ENCODE assay signal across 9 cellular contexts in genomic region chr1:202237052-202237451, GRCh38. TPM values are rescaled to one million over a fixed set of nuclear protein-coding genes. Genes with fewer than 3 reads are reported as not detected.
A peak's percentile ranks its signal among the peaks of the same experiment; 100 is the strongest.
DNase-seq lines count a peak whose midpoint lies in the region; ATAC-seq and TF ChIP-seq lines count a peak whose summit lies in the region.
"Had no signal": no experiment of that assay in that cellular context is flagged by ENCODE, and none has a peak within 500 bp of the region (broad histone marks: within the 10 kb centered on the region; RNA-seq: fewer than 3 reads in every experiment).

No MANE protein-coding gene starts in this region.

- no peak overlapping the region for H3K27ac Mint-ChIP-seq in naive thymus-derived CD4-positive, alpha-beta T cell

- CTCF ChIA-PET in RWPE1 (lab: Yijun Ruan, JAX) = interaction anchor here (0.6 to 2.5 kb wide), 18 partner anchors 9 to 1127 kb away, joined by 3 to 9 read pairs (median 5); no protein-coding TSS in a partner anchor
- CTCF ChIA-PET in naive thymus-derived CD4-positive, alpha-beta T cell (lab: Charles Lee) = interaction anchor here (0.7 to 1.3 kb wide), 3 partner anchors 12 to 404 kb away, joined by 3 to 7 read pairs (median 3); partner anchors contain the start of gene PTPN7

- peaks cover 0 to 7% (median 0%) of the 10 kb centered on the region in 7 donors for H3K4me1 Mint-ChIP-seq in naive thymus-derived CD4-positive, alpha-beta T cell

- TF ChIP-seq CTCF in RWPE1 (conservative IDR thresholded peaks at IDR 0.05; ENCODE audit: low read depth) (no peak; the same call in 1 of the 2 replicates), coronary artery (IDR thresholded peaks at IDR 0.05) (peak; percentile 22)

- no peaks in the 10 kb centered on the region for H3K27me3 ChIP-seq in naive thymus-derived CD4-positive, alpha-beta T cell (ENCODE audit: control insufficient read depth in 2 of 2, insufficient read depth in 2 of 2, low read length in 2 of 2)

- H3K27ac ChIP-seq in RWPE1 (peak overlapping the region; percentile 92), coronary artery (peak overlapping the region; percentile 78 to 96)
- H3K27ac ChIP-seq in naive thymus-derived CD4-positive, alpha-beta T cell (ENCODE audit: low read depth, low read length) = no peak overlapping the region

- POLR2A ChIA-PET in RWPE1 (lab: Yijun Ruan, JAX; ENCODE audit: low non-redundant PET) = no interaction called here
- POLR2A ChIA-PET in naive thymus-derived CD4-positive, alpha-beta T cell (lab: Charles Lee) = no interaction called here

- H3K4me1 ChIP-seq in naive thymus-derived CD4-positive, alpha-beta T cell (ENCODE audit: control insufficient read depth in 2 of 2, insufficient read depth in 2 of 2, low read length in 2 of 2) = no peaks in the 10 kb centered on the region

- peaks cover 4 to 33% (median 7%) of the 10 kb centered on the region in 5 donors for H3K27me3 Mint-ChIP-seq in naive thymus-derived CD4-positive, alpha-beta T cell

- H3K4me3 ChIP-seq in coronary artery = no peak overlapping the region
- no peak overlapping the region for H3K4me3 ChIP-seq in naive thymus-derived CD4-positive, alpha-beta T cell (ENCODE audit: low read length)

- ATAC-seq in HG03565 (IDR thresholded peaks at IDR 0.05; ENCODE audit: unreplicated experiment) = peak; percentile 40
- ATAC-seq in naive thymus-derived CD4-positive, alpha-beta T cell = peak; percentile 50

- H3K9me3 Mint-ChIP-seq in naive thymus-derived CD4-positive, alpha-beta T cell = no peaks in the 10 kb centered on the region
- H3K9me3 Mint-ChIP-seq: CD8-positive, alpha-beta memory T cell had no signal

- DNase-seq in NCI-H524 (lab: John Stamatoyannopoulos, UW) (peak; percentile 24 to 76), NCI-H524 treated with DMSO at 0.1 percent for 48 hours (lab: John Stamatoyannopoulos, UW) (no peak), RWPE1 (ENCODE audit: low spot score) (peak; percentile 83), coronary artery (ENCODE audit: low spot score) (peak; percentile 84), NCI-H774 (lab: John Stamatoyannopoulos, UW) (no peak), NCI-H2029 (lab: John Stamatoyannopoulos, UW) (no peak)
- no peak for DNase-seq in naive thymus-derived CD4-positive, alpha-beta T cell

- H3K36me3 Mint-ChIP-seq in naive thymus-derived CD4-positive, alpha-beta T cell = no peaks in the 10 kb centered on the region

- H3K36me3 ChIP-seq in naive thymus-derived CD4-positive, alpha-beta T cell (ENCODE audit: control insufficient read depth in 2 of 3, insufficient read depth in 3 of 3, low read length in 3 of 3) = no peaks in the 10 kb centered on the region

- no peaks in the 10 kb centered on the region for H3K9me3 ChIP-seq in naive thymus-derived CD4-positive, alpha-beta T cell (ENCODE audit: control insufficient read depth in 2 of 3, low read length in 3 of 3)

- H3K4me3 Mint-ChIP-seq in naive thymus-derived CD4-positive, alpha-beta T cell = no peak overlapping the region
- H3K4me3 Mint-ChIP-seq: CD8-positive, alpha-beta memory T cell had no signal

- intact Hi-C loops in naive thymus-derived CD4-positive, alpha-beta T cell (cut with micrococcal nuclease) = loop anchor here in 1 of 2 donors (2.0 kb wide), 2 partner anchors 44 to 78 kb away; partner anchors contain the start of gene LGR6

RNA-seq across cellular contexts. Expression of gene LGR6, which starts 43.5 kb away (rescaled TPM):
- 1 to 10 TPM in 1 of 5 experiments, under 1 TPM in 3, not detected in 1; 0.16 to 5.8 (median 0.67) TPM for total RNA-seq in naive thymus-derived CD4-positive, alpha-beta T cell
- polyA plus RNA-seq in naive thymus-derived CD4-positive, alpha-beta T cell = under 1 TPM; 0.22 to 0.29 TPM

Comparison
In these comparisons a context has a peak if more than half of its experiments do, and no peak if none do; other contexts are left out.
1. DNase-seq: peak in NCI-H524 (2 of 2), RWPE1 (single experiment) and coronary artery (single experiment); none in NCI-H524 treated with DMSO at 0.1 percent for 48 hours (single experiment), naive thymus-derived CD4-positive, alpha-beta T cell (0 of 9), NCI-H774 (single experiment) and NCI-H2029 (single experiment).